17 cellular contexts compared by ENCODE assay signal in genomic region chr1:98903261-98903660, GRCh38.
A peak's percentile ranks its signal among the peaks of the same experiment; 100 is the strongest.
DNase-seq lines count a peak whose midpoint lies in the region; ATAC-seq and TF ChIP-seq lines count a peak whose summit lies in the region.
"Had no signal": no experiment of that assay in that cellular context is flagged by ENCODE, and none has a peak within 500 bp of the region (broad histone marks: within the 10 kb centered on the region; RNA-seq: fewer than 3 reads in every experiment).

No MANE protein-coding gene starts in this region.

- CTCF ChIA-PET in Calu3 (lab: Charles Lee), result no interaction called here

- no peak overlapping the region for H3K27ac ChIP-seq in aorta (ENCODE audit: low read depth in 1 of 2, low read length in 2 of 2)
- H3K27ac ChIP-seq: thoracic aorta had no signal

- H3K9me3 Mint-ChIP-seq in Calu3 (ENCODE audit: low read depth, unreplicated experiment), result no peaks in the 10 kb centered on the region
- no peaks in the 10 kb centered on the region for H3K9me3 Mint-ChIP-seq in activated CD4-positive, alpha-beta T cell treated with anti-CD3 and anti-CD28 coated beads, Interleukin-2, amount 10 ng/mL, durations not matched to agents 24 days and 14 days
- H3K9me3 Mint-ChIP-seq: CD8-positive, alpha-beta T cell; T-cell had no signal

- no peaks in the 10 kb centered on the region for H3K36me3 ChIP-seq in aorta (ENCODE audit: control insufficient read depth in 1 of 2, insufficient read depth in 2 of 2, low read length in 1 of 2)
- H3K36me3 ChIP-seq: thoracic aorta had no signal

- peak overlapping the region; percentile 60 for H3K27ac Mint-ChIP-seq in Calu3 (ENCODE audit: unreplicated experiment)
- H3K27ac Mint-ChIP-seq in activated CD4-positive, alpha-beta T cell treated with anti-CD3 and anti-CD28 coated beads, Interleukin-2, amount 10 ng/mL, durations not matched to agents 24 days and 14 days, result no peak overlapping the region
- H3K27ac Mint-ChIP-seq: activated CD8-positive, alpha-beta T cell treated with anti-CD3 and anti-CD28 coated beads, Interleukin-2, amount 10 ng/mL, durations not matched to agents 7 days and 5 days; activated naive CD4-positive, alpha-beta T cell treated with anti-CD3 and anti-CD28 coated beads, Interleukin-2, amount 50 U/mL, for 72 hours; CD8-positive, alpha-beta T cell; T-cell had no signal

- no TSS peak for BruUV-seq in Calu3 (replicated peaks; lab: Mats Ljungman, UMichigan)

- H3K27me3 ChIP-seq in aorta (ENCODE audit: control insufficient read depth in 1 of 2, insufficient read depth in 2 of 2, low read length in 1 of 2), result no peaks in the 10 kb centered on the region

- H3K27me3 Mint-ChIP-seq in Calu3 (ENCODE audit: unreplicated experiment), result no peaks in the 10 kb centered on the region
- H3K27me3 Mint-ChIP-seq in activated CD4-positive, alpha-beta T cell treated with anti-CD3 and anti-CD28 coated beads, Interleukin-2, amount 10 ng/mL, durations not matched to agents 24 days and 14 days, result no peaks in the 10 kb centered on the region
- H3K27me3 Mint-ChIP-seq: T-cell had no signal

- DNase-seq in Calu3 (no peak), NCI-H526 (lab: John Stamatoyannopoulos, UW) (peak; percentile 28 to 47), dermis microvascular lymphatic vessel endothelial cell (ENCODE audit: low read depth in 2 of 2) (peak; percentile 46 to 88), myocyte (ENCODE audit: low read depth) (peak; percentile 13), ecto neural progenitor cell (ENCODE audit: low spot score) (no peak), aorta (no peak)
- no peak for DNase-seq in activated CD4-positive, alpha-beta T cell treated with anti-CD3 and anti-CD28 coated beads, Interleukin-2, amount 10 ng/mL, durations not matched to agents 24 days and 14 days
- DNase-seq: activated CD8-positive, alpha-beta T cell treated with anti-CD3 and anti-CD28 coated beads, Interleukin-2, amount 10 ng/mL, durations not matched to agents 7 days and 5 days; CD8-positive, alpha-beta T cell; erythroblast; left ventricle myocardium superior; MM.1S; posterior cingulate gyrus; T-cell had no signal

- H3K36me3 Mint-ChIP-seq in Calu3 (ENCODE audit: insufficient read depth, unreplicated experiment), result no peaks in the 10 kb centered on the region
- H3K36me3 Mint-ChIP-seq in activated CD4-positive, alpha-beta T cell treated with anti-CD3 and anti-CD28 coated beads, Interleukin-2, amount 10 ng/mL, durations not matched to agents 24 days and 14 days (ENCODE audit: low read depth), result no peaks in the 10 kb centered on the region
- H3K36me3 Mint-ChIP-seq: activated naive CD4-positive, alpha-beta T cell treated with anti-CD3 and anti-CD28 coated beads, Interleukin-2, amount 50 U/mL, for 72 hours; CD8-positive, alpha-beta T cell; T-cell had no signal

- TF ChIP-seq CTCF in Calu3 (IDR thresholded peaks at IDR 0.05; ENCODE audit: unreplicated experiment), result no peak

- 6 to 12% methylated on average over 2 of the region's 2 CpGs for WGBS in aorta, 2 donors

- no peaks in the 10 kb centered on the region for H3K9me3 ChIP-seq in aorta (ENCODE audit: control insufficient read depth, low read length)
- H3K9me3 ChIP-seq: thoracic aorta had no signal

- no peak overlapping the region for H3K4me3 ChIP-seq in aorta (ENCODE audit: low read length in 2 of 2)
- H3K4me3 ChIP-seq: thoracic aorta had no signal

- H3K4me3 Mint-ChIP-seq in Calu3 (ENCODE audit: low read depth, unreplicated experiment), result no peak overlapping the region
- no peak overlapping the region for H3K4me3 Mint-ChIP-seq in activated CD4-positive, alpha-beta T cell treated with anti-CD3 and anti-CD28 coated beads, Interleukin-2, amount 10 ng/mL, durations not matched to agents 24 days and 14 days
- H3K4me3 Mint-ChIP-seq: activated CD8-positive, alpha-beta T cell treated with anti-CD3 and anti-CD28 coated beads, Interleukin-2, amount 10 ng/mL, durations not matched to agents 7 days and 5 days; CD8-positive, alpha-beta T cell; T-cell had no signal

- H3K4me1 ChIP-seq in aorta (ENCODE audit: control insufficient read depth in 1 of 2, insufficient read depth in 2 of 2, low read length in 2 of 2), result no peaks in the 10 kb centered on the region

- H3K4me1 Mint-ChIP-seq in Calu3 (ENCODE audit: low read depth, unreplicated experiment), result peaks cover 9% of the 10 kb centered on the region
- no peaks in the 10 kb centered on the region for H3K4me1 Mint-ChIP-seq in activated CD4-positive, alpha-beta T cell treated with anti-CD3 and anti-CD28 coated beads, Interleukin-2, amount 10 ng/mL, durations not matched to agents 24 days and 14 days

- ATAC-seq in HG03139 (IDR thresholded peaks at IDR 0.05; ENCODE audit: unreplicated experiment) (no peak), aorta (ENCODE audit: low FRiP score) (no peak)
- ATAC-seq: activated CD8-positive, alpha-beta T cell treated with anti-CD3 and anti-CD28 coated beads, Interleukin-2, amount 10 ng/mL, durations not matched to agents 7 days and 5 days; CD8-positive, alpha-beta T cell; left ventricle myocardium superior; T-cell had no signal

- intact Hi-C loops in Calu3 (cut with micrococcal nuclease; ENCODE audit: unreplicated experiment) (loop anchor here (5.0 kb wide), 1 partner anchor 111 kb away; no protein-coding TSS in a partner anchor), aorta (cut with DNase I) (no loop called here)
- intact Hi-C loops in activated CD4-positive, alpha-beta T cell treated with anti-CD3 and anti-CD28 coated beads, Interleukin-2, amount 10 ng/mL, durations not matched to agents 24 days and 14 days (cut with micrococcal nuclease), result no loop called here

Comparison
In these comparisons a context has a peak if more than half of its experiments do, and no peak if none do; other contexts are left out.
1. DNase-seq: peak in NCI-H526 (2 of 2), dermis microvascular lymphatic vessel endothelial cell (2 of 2) and myocyte (single experiment); none in Calu3 (single experiment), ecto neural progenitor cell (single experiment), aorta (0 of 2) and activated CD4-positive, alpha-beta T cell treated with anti-CD3 and anti-CD28 coated beads, Interleukin-2, amount 10 ng/mL, durations not matched to agents 24 days and 14 days (single experiment).